9 cellular contexts compared by ENCODE assay signal in the genomic region with DNA sequence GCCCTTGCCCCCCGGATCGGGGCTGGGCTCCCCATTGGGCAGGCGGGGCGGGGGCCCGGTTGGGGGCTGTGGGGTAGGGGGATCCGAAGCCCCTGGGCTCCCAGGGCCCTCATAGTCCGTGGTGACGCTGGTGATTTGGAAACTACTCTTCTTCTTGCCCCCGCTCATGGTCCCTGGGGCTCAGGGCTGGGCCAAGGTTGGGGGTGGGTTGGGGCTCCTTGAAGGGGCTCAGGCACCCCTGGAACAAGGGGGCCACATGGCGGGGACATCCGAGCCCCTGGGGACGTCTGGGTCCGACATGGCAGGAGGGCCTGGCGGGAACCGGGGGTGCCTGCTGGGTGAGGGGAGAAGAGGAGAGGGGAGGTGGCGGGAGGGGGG. TPM values are rescaled to one million over a fixed set of nuclear protein-coding genes. Genes with fewer than 3 reads are reported as not detected.
DNase-seq lines count a peak whose midpoint lies in the region; ATAC-seq and TF ChIP-seq lines count a peak whose summit lies in the region.
"Had no signal": no experiment of that assay in that cellular context is flagged by ENCODE, and none has a peak within 500 bp of the region (broad histone marks: within the 10 kb centered on the region; RNA-seq: fewer than 3 reads in every experiment).

No MANE protein-coding gene starts in this region.

- no peak for ATAC-seq in HCT116
- ATAC-seq in activated CD8-positive, alpha-beta T cell treated with anti-CD3 and anti-CD28 coated beads, Interleukin-2, amount 10 ng/mL, durations not matched to agents 7 days and 5 days = no peak
- ATAC-seq in stimulated activated effector memory CD8-positive, alpha-beta T cell treated with anti-CD3 and anti-CD28 coated beads, Interleukin-12 subunit alpha, Interleukin-12 subunit beta, amount 100 ng/mL, for 72 hours = no peak

- H3K4me3 ChIP-seq in HCT116 (replicated peaks in 1 of 2; ENCODE audit: low read depth in 1 of 2, low read length in 2 of 2) = peak overlapping the region; percentile 73 to 94
- peak overlapping the region; percentile 74 for H3K4me3 ChIP-seq in iPS-11a (ENCODE audit: low read depth, low read length)

- peak overlapping the region; percentile 98 for H3K4me3 Mint-ChIP-seq in activated CD8-positive, alpha-beta T cell treated with anti-CD3 and anti-CD28 coated beads, Interleukin-2, amount 10 ng/mL, durations not matched to agents 7 days and 5 days
- H3K4me3 Mint-ChIP-seq in stimulated activated effector memory CD8-positive, alpha-beta T cell treated with anti-CD3 and anti-CD28 coated beads, Interleukin-12 subunit alpha, Interleukin-12 subunit beta, amount 100 ng/mL, for 72 hours = peak overlapping the region; percentile 99

- H3K9me2 ChIP-seq in HCT116 (ENCODE audit: insufficient read depth) = no peaks in the 10 kb centered on the region

- no peaks in the 10 kb centered on the region for H3K27me3 Mint-ChIP-seq in activated CD8-positive, alpha-beta T cell treated with anti-CD3 and anti-CD28 coated beads, Interleukin-2, amount 10 ng/mL, durations not matched to agents 7 days and 5 days (ENCODE audit: low read depth)

- in situ Hi-C loops in GM13976 (cut with MboI; ENCODE audit: low sequenced_read_pairs, unreplicated experiment) = no loop called here

- H3K27me3 ChIP-seq in HCT116 (ENCODE audit: insufficient read depth, low read length) = no peaks in the 10 kb centered on the region

- H2AFZ ChIP-seq in HCT116 (ENCODE audit: low read depth, low read length, poor library complexity, severe bottlenecking) = no peak overlapping the region

- DNase-seq in HCT116 (ENCODE audit: low read depth, low spot score) (no peak), GM13976 (ENCODE audit: low spot score) (no peak), NOMO-1 treated with dmso at 0.1 percent for 144 hours (lab: John Stamatoyannopoulos, UW; ENCODE audit: unreplicated experiment) (no peak), GM10266 (ENCODE audit: extremely low spot score) (no peak), anterior cingulate cortex (lab: John Stamatoyannopoulos, UW) (no peak)
- DNase-seq in activated CD8-positive, alpha-beta T cell treated with anti-CD3 and anti-CD28 coated beads, Interleukin-2, amount 10 ng/mL, durations not matched to agents 7 days and 5 days = peak; percentile 35
- no peak for DNase-seq in stimulated activated effector memory CD8-positive, alpha-beta T cell treated with anti-CD3 and anti-CD28 coated beads, Interleukin-12 subunit alpha, Interleukin-12 subunit beta, amount 100 ng/mL, for 72 hours (ENCODE audit: low spot score in 2 of 2)
- DNase-seq: amniotic stem cell had no signal

- BruUV-seq in HCT116 (replicated peaks; lab: Mats Ljungman, UMichigan) = no TSS peak

- H3K9me3 Mint-ChIP-seq in activated CD8-positive, alpha-beta T cell treated with anti-CD3 and anti-CD28 coated beads, Interleukin-2, amount 10 ng/mL, durations not matched to agents 7 days and 5 days (ENCODE audit: insufficient read depth) = no peaks in the 10 kb centered on the region
- H3K9me3 Mint-ChIP-seq in stimulated activated effector memory CD8-positive, alpha-beta T cell treated with anti-CD3 and anti-CD28 coated beads, Interleukin-12 subunit alpha, Interleukin-12 subunit beta, amount 100 ng/mL, for 72 hours = no peaks in the 10 kb centered on the region

- POLR2A ChIA-PET in HCT116 (lab: Charles Lee) = no interaction called here
- POLR2A ChIA-PET in activated CD8-positive, alpha-beta T cell treated with anti-CD3 and anti-CD28 coated beads, Interleukin-2, amount 10 ng/mL, durations not matched to agents 7 days and 5 days (lab: Charles Lee) = interaction anchor here (0.9 to 2.5 kb wide), 7 partner anchors 38 to 88 kb away, joined by 3 to 12 read pairs (median 3); no protein-coding TSS in a partner anchor

- CTCF ChIA-PET in HCT116 (lab: Charles Lee) = interaction anchor here (3.3 kb wide), 1 partner anchor 82 kb away, joined by 14 read pairs; no protein-coding TSS in a partner anchor
- CTCF ChIA-PET in activated CD8-positive, alpha-beta T cell treated with anti-CD3 and anti-CD28 coated beads, Interleukin-2, amount 10 ng/mL, durations not matched to agents 7 days and 5 days (lab: Charles Lee) = interaction anchor here (1.0 to 4.9 kb wide), 9 partner anchors 18 to 374 kb away, joined by 3 to 29 read pairs (median 5); partner anchors contain the start of gene SLC12A9

- H3K27ac Mint-ChIP-seq in activated CD8-positive, alpha-beta T cell treated with anti-CD3 and anti-CD28 coated beads, Interleukin-2, amount 10 ng/mL, durations not matched to agents 7 days and 5 days = peak overlapping the region; percentile 92
- peak overlapping the region; percentile 89 for H3K27ac Mint-ChIP-seq in stimulated activated effector memory CD8-positive, alpha-beta T cell treated with anti-CD3 and anti-CD28 coated beads, Interleukin-12 subunit alpha, Interleukin-12 subunit beta, amount 100 ng/mL, for 72 hours

- H3K9ac ChIP-seq in HCT116 (ENCODE audit: low read length) = peak overlapping the region; percentile 80

- peaks cover 6% of the 10 kb centered on the region; the same call in 1 of the 2 replicates for H3K79me2 ChIP-seq in HCT116 (ENCODE audit: insufficient read depth, low read length)

- H3K36me3 Mint-ChIP-seq in activated CD8-positive, alpha-beta T cell treated with anti-CD3 and anti-CD28 coated beads, Interleukin-2, amount 10 ng/mL, durations not matched to agents 7 days and 5 days (ENCODE audit: low read depth) = peaks cover 35% of the 10 kb centered on the region
- peaks cover 62% of the 10 kb centered on the region for H3K36me3 Mint-ChIP-seq in stimulated activated effector memory CD8-positive, alpha-beta T cell treated with anti-CD3 and anti-CD28 coated beads, Interleukin-12 subunit alpha, Interleukin-12 subunit beta, amount 100 ng/mL, for 72 hours

- TF ChIP-seq POLR2A in HCT116 (IDR thresholded peaks at IDR 0.05; ENCODE audit: borderline replicate concordance, extremely low read depth, insufficient read depth, insufficient read length) = no peak

- peak overlapping the region; percentile 81 for H3K4me2 ChIP-seq in HCT116 (ENCODE audit: low read length)

- H3K4me1 ChIP-seq in HCT116 (ENCODE audit: control insufficient read depth in 1 of 2, insufficient read depth in 2 of 2, low read length in 2 of 2) = peaks cover 10 to 26% of the 10 kb centered on the region in 2 experiments

- peaks cover 45% of the 10 kb centered on the region for H3K4me1 Mint-ChIP-seq in activated CD8-positive, alpha-beta T cell treated with anti-CD3 and anti-CD28 coated beads, Interleukin-2, amount 10 ng/mL, durations not matched to agents 7 days and 5 days (ENCODE audit: low read depth)
- peaks cover 45% of the 10 kb centered on the region for H3K4me1 Mint-ChIP-seq in stimulated activated effector memory CD8-positive, alpha-beta T cell treated with anti-CD3 and anti-CD28 coated beads, Interleukin-12 subunit alpha, Interleukin-12 subunit beta, amount 100 ng/mL, for 72 hours

- RAD21 ChIA-PET in HCT116 (lab: Charles Lee; ENCODE audit: low non-redundant PET in 1 of 2, low total read pairs in 2 of 2, uncharacterized antibody in 2 of 2, unreplicated experiment in 2 of 2) = no interaction called here

- no peaks in the 10 kb centered on the region for H3K9me3 ChIP-seq in HCT116 (ENCODE audit: control insufficient read depth in 1 of 2, insufficient read depth in 1 of 2, low read depth in 1 of 2, low read length in 2 of 2)

- TF ChIP-seq RAD21 in HCT116 (IDR thresholded peaks at IDR 0.05; ENCODE audit: low read depth) = no peak

- intact Hi-C loops in HCT116 (cut with micrococcal nuclease) = no loop called here

- H3K27ac ChIP-seq in HCT116 (ENCODE audit: low read depth, low read length) = peak overlapping the region; percentile 83

- H4K20me1 ChIP-seq in HCT116 (ENCODE audit: insufficient read depth) = no peaks in the 10 kb centered on the region

- TF ChIP-seq CTCF in HCT116 (IDR thresholded peaks at IDR 0.05 in 2 of 3, conservative IDR thresholded peaks at IDR 0.05 in 1 of 3; ENCODE audit: borderline replicate concordance in 1 of 3, insufficient read depth in 1 of 3, low read depth in 2 of 3, low read length in 2 of 3) = no peak
- TF ChIP-seq CTCF in GM13976 (IDR thresholded peaks at IDR 0.05; ENCODE audit: borderline replicate concordance, control extremely low read depth, extremely low read depth, insufficient read depth, missing control alignments) = no peak
- TF ChIP-seq CTCF in GM10266 (IDR thresholded peaks at IDR 0.05; ENCODE audit: control insufficient read depth, insufficient read depth, low read depth, missing control alignments) = no peak

- H3K36me3 ChIP-seq in HCT116 (ENCODE audit: control insufficient read depth in 1 of 2, insufficient read depth in 2 of 2, low read length in 2 of 2) = peaks cover 0 to 2% of the 10 kb centered on the region in 2 experiments; a peak in 1 of 4 replicates

TF ChIP-seq in HCT116, 20 proteins besides CTCF, POLR2A, EP300 and RAD21:
- TF ChIP-seq, protein P1, sequence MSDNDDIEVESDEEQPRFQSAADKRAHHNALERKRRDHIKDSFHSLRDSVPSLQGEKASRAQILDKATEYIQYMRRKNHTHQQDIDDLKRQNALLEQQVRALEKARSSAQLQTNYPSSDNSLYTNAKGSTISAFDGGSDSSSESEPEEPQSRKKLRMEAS (IDR thresholded peaks at IDR 0.05) = no peak
- no peak for TF ChIP-seq SRF (IDR thresholded peaks at IDR 0.05; ENCODE audit: low read depth)
- TF ChIP-seq CEBPB (IDR thresholded peaks at IDR 0.05; ENCODE audit: low read depth) = no peak

RNA-seq across cellular contexts. Expression of gene TSC22D4, which starts 1.2 kb away (rescaled TPM):
- 36.9 TPM for total RNA-seq in HCT116 (2021; ENCODE audit: unreplicated experiment)
- 24.9 and 27.4 TPM in 2 replicates for polyA plus RNA-seq in HCT116 (2012)
- total RNA-seq in activated CD8-positive, alpha-beta T cell treated with anti-CD3 and anti-CD28 coated beads, Interleukin-2, amount 10 ng/mL, durations not matched to agents 7 days and 5 days = 100 to 1,000 TPM; 129 to 132 TPM

RNA-seq across cellular contexts. Expression of gene NYAP1, which starts 5.9 kb away (rescaled TPM):
- total RNA-seq in HCT116 (2021; ENCODE audit: unreplicated experiment) = 6.7 TPM
- polyA plus RNA-seq in HCT116 (2012) = 4.7 and 5.0 TPM in 2 replicates
- under 1 TPM in 1 of 2 experiments, not detected in 1; 0.23 TPM for total RNA-seq in activated CD8-positive, alpha-beta T cell treated with anti-CD3 and anti-CD28 coated beads, Interleukin-2, amount 10 ng/mL, durations not matched to agents 7 days and 5 days

RNA-seq across cellular contexts. Expression of gene SPACDR, which starts 13.8 kb away (rescaled TPM):
- 1.7 TPM for total RNA-seq in HCT116 (2021; ENCODE audit: unreplicated experiment)
- 1.1 TPM in 2 replicates for polyA plus RNA-seq in HCT116 (2012)
- total RNA-seq in activated CD8-positive, alpha-beta T cell treated with anti-CD3 and anti-CD28 coated beads, Interleukin-2, amount 10 ng/mL, durations not matched to agents 7 days and 5 days = 1 to 10 TPM; 2.7 to 3.6 TPM

RNA-seq across cellular contexts. Expression of gene PPP1R35, which starts 41.6 kb away (rescaled TPM):
- total RNA-seq in HCT116 (2021; ENCODE audit: unreplicated experiment) = 68.7 TPM
- 59.9 and 65.2 TPM in 2 replicates for polyA plus RNA-seq in HCT116 (2012)
- total RNA-seq in activated CD8-positive, alpha-beta T cell treated with anti-CD3 and anti-CD28 coated beads, Interleukin-2, amount 10 ng/mL, durations not matched to agents 7 days and 5 days = 10 to 100 TPM; 84.0 to 90.1 TPM

RNA-seq across cellular contexts. Expression of gene MEPCE, which starts 48.2 kb away (rescaled TPM):
- 44.4 TPM for total RNA-seq in HCT116 (2021; ENCODE audit: unreplicated experiment)
- polyA plus RNA-seq in HCT116 (2012) = 47.4 and 51.6 TPM in 2 replicates
- total RNA-seq in activated CD8-positive, alpha-beta T cell treated with anti-CD3 and anti-CD28 coated beads, Interleukin-2, amount 10 ng/mL, durations not matched to agents 7 days and 5 days = 10 to 100 TPM; 40.4 to 45.4 TPM
